ENCODE assay signal across 2 cellular contexts in the genomic region with DNA sequence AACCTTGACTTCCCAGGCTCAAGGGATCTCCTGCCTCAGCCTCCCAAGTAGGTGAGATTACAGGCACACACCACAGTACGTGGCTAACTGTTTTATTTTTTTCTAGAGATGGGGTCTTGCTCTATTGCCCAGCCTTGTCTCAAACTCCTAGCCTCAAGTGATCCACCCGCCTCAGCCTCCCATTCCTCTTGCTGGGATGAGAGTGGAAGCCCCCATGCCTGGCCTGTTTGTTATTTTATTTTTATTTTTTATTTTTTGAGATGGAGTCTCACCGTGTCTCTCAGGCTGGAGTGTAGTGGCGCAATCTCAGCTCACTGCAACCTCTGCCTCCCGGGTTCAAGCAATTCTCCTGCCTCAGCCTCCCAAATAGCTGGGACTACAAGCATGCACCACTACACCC.
A peak's percentile ranks its signal among the peaks of the same experiment; 100 is the strongest.
TF ChIP-seq lines count a peak whose summit lies in the region.

No MANE protein-coding gene starts in this region.

TF ChIP-seq in HEK293, 187 proteins besides CTCF, POLR2A, EP300 and RAD21:
- peak; percentile 72 for TF ChIP-seq ZNF121 (tag by site-specific recombination; IDR thresholded peaks at IDR 0.05)
TF ChIP-seq in HEK293: peak in this region for 1; not testable (repeated sequence) for 186.

TF ChIP-seq in K562, 482 proteins besides CTCF, POLR2A, EP300 and RAD21:
- peak; percentile 34 for TF ChIP-seq CBX2 (IDR thresholded peaks at IDR 0.05; ENCODE audit: insufficient read depth, low read length, poor library complexity, severe bottlenecking)
